Comparison of ENCODE assay signal across 17 cellular contexts in genomic region chr4:3315566-3315965, GRCh38.
"Had no signal": no experiment of that assay in that cellular context is flagged by ENCODE, and none has a peak within 500 bp of the region (broad histone marks: within the 10 kb centered on the region; RNA-seq: fewer than 3 reads in every experiment).

No MANE protein-coding gene starts in this region.

- H3K27ac Mint-ChIP-seq: nephron had no signal

- H3K4me3 ChIP-seq: left lung, psoas muscle, sigmoid colon, thoracic aorta had no signal

- ATAC-seq: activated CD4-positive, CD25-positive, alpha-beta regulatory T cell treated with anti-CD3 and anti-CD28 coated beads, Interleukin-2, amount 50 U/mL, for 24 hours; activated T-cell treated with anti-CD3 and anti-CD28 coated beads, Interleukin-2, amount 50 U/mL, for 4 hours; esophagus mucosa; left lung; psoas muscle; SK-N-SH treated with all-trans-retinoic acid at 6 μM for 48 hours had no signal

- H3K9me3 ChIP-seq: left lung, psoas muscle, sigmoid colon, thoracic aorta had no signal

- H3K9me3 Mint-ChIP-seq: activated T-cell treated with anti-CD3 and anti-CD28 coated beads, Interleukin-2, amount 50 U/mL, for 4 hours; nephron had no signal

- H3K4me3 Mint-ChIP-seq: activated T-cell treated with anti-CD3 and anti-CD28 coated beads, Interleukin-2, amount 50 U/mL, for 4 hours; nephron had no signal

- DNase-seq: activated CD4-positive, alpha-beta T cell treated with anti-CD3 and anti-CD28 coated beads, Interleukin-2, amount 50 U/mL, for 1 hour; activated T-cell treated with anti-CD3 and anti-CD28 coated beads, Interleukin-2, amount 50 U/mL, for 4 hours; cerebellar nuclear complex; mesenchymal stem cell; occipital lobe; psoas muscle; sigmoid colon; stimulated activated CD4-positive, alpha-beta T cell treated with anti-CD3 and anti-CD28 coated beads, Interleukin-1b, Interleukin-23, amount 100 ng/mL, for 48 hours; T-helper 1 cell; T1000 had no signal

- H3K27ac ChIP-seq: left lung, psoas muscle, sigmoid colon, thoracic aorta had no signal

- H3K27me3 ChIP-seq: dorsolateral prefrontal cortex, left lung, sigmoid colon had no signal
